Comparison of ENCODE assay signal across 1 cellular context in the genomic region with DNA sequence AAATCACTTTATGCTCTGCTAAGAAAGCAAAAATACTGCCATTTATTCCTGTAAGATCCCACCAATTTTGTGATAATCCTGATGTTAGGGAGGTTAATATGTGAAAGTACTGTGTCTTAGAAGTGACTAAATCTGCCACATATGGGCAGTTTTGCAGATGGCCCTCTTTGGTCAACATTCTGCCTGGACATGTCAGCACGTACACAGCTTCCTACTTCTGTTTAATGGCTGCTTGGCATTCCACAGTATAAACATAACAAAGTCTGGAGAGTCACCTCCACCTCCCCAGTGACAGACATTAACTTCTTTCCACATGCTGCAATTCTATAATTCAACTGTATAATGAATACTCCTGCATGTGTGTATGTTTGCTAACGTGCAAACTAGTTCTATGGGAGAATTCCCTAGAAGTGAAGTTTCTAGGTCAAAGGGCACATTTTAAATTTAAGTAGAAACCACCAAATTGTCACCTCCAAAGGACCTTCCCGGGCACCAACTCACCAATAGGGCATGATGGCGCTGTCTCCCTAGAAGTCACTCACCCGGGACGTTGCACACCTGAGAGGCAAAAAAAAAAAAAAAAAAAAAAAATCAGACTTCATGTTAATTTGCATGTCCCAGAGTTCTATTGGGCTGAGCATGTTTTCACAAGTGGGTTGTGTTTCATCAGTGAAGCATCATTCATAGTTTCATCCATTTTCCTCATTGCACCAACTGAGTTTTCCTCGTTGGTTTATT.
TF ChIP-seq lines count a peak whose summit lies in the region.

No MANE protein-coding gene starts in this region.

TF ChIP-seq in HCT116, 20 proteins besides CTCF, POLR2A, EP300 and RAD21:
- TF ChIP-seq POLR2AphosphoS5 (IDR thresholded peaks at IDR 0.05; ENCODE audit: low read depth, low read length) = no peak
- TF ChIP-seq, protein P1, sequence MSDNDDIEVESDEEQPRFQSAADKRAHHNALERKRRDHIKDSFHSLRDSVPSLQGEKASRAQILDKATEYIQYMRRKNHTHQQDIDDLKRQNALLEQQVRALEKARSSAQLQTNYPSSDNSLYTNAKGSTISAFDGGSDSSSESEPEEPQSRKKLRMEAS (IDR thresholded peaks at IDR 0.05) = no peak
